ENCODE assay signal across 21 cellular contexts in the genomic region with DNA sequence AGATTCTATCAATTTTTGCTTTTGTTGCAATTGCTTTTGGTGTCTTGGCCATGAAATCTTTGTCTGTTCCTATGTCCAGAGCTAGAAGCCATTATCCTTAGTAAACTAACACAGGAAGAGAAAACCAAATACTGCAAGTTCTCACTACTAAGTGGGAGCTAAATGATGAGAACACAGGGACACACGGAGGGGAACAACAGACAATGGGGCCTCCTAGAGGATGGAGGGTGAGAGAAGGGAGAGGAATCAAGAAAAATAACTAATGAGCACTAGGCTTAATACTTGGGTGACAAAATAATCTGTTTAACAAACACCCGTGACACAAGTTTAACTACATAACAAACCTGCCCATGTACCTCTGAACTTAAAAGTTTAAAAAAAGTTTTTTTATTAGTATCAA.
DNase-seq lines count a peak whose midpoint lies in the region; ATAC-seq, FAIRE-seq and TF ChIP-seq lines count a peak whose summit lies in the region.
"Had no signal": no experiment of that assay in that cellular context is flagged by ENCODE, and none has a peak within 500 bp of the region (broad histone marks: within the 10 kb centered on the region; RNA-seq: fewer than 3 reads in every experiment).

No MANE protein-coding gene starts in this region.

- no peak overlapping the region for H3K56ac ChIP-seq in H1 (replicated peaks; ENCODE audit: insufficient read length, low read depth, low read length)

- TF ChIP-seq EP300 in H1 (IDR thresholded peaks at IDR 0.05; ENCODE audit: borderline replicate concordance in 1 of 2, low read depth in 2 of 2, low read length in 2 of 2): no peak

- no peak overlapping the region for H3K4ac ChIP-seq in H1 (replicated peaks; ENCODE audit: insufficient read length, low read depth, low read length)

- WGBS in H1 (ENCODE audit: extremely low coverage in 1 of 2, insufficient coverage in 1 of 2, insufficient read length in 1 of 2, insufficient replicate concordance in 2 of 2, low coverage in 1 of 2, low lambda C conversion rate in 2 of 2, missing lambda C conversion rate in 1 of 2), 2 experiments: 67% methylated on average over 2 of the region's 2 CpGs; no CpG with 5 or more reads in 1 of the 2 experiments

- no peak overlapping the region for H4K91ac ChIP-seq in H1 (replicated peaks; ENCODE audit: insufficient read length, low read length)

- H4K5ac ChIP-seq in H1 (ENCODE audit: insufficient read length, low read depth, low read length): no peak overlapping the region

- no peak overlapping the region for H2BK120ac ChIP-seq in H1 (replicated peaks; ENCODE audit: low read depth, low read length)

- no peak overlapping the region for H2BK12ac ChIP-seq in H1 (ENCODE audit: low read depth, low read length)

- H3K27me3 ChIP-seq in GM06990 (replicated peaks; ENCODE audit: control insufficient read depth, insufficient read depth, low read length): no peaks in the 10 kb centered on the region
- no peaks in the 10 kb centered on the region for H3K27me3 ChIP-seq in H1 (replicated peaks in 1 of 4; ENCODE audit: control insufficient read depth in 3 of 4, extremely low read depth in 1 of 4, insufficient read depth in 3 of 4, low read length in 3 of 4)

- H3K27ac ChIP-seq in H1 (ENCODE audit: low read depth, low read length): no peak overlapping the region
- H3K27ac ChIP-seq: 22Rv1 had no signal

- POLR2A ChIA-PET in H1 (lab: Charles Lee; ENCODE audit: partially characterized antibody): no interaction called here
- POLR2A ChIA-PET in naive thymus-derived CD8-positive, alpha-beta T cell (lab: Charles Lee): interaction anchor here (0.6 kb wide), 1 partner anchor 243 kb away, joined by 3 read pairs; no protein-coding TSS in a partner anchor

- H3K79me2 ChIP-seq in H1 (ENCODE audit: control insufficient read depth in 1 of 2, insufficient read depth in 2 of 2, low read length in 2 of 2): no peaks in the 10 kb centered on the region

- peaks cover 15 to 21% (median 16%) of the 10 kb centered on the region in 4 donors for H3K4me1 Mint-ChIP-seq in naive thymus-derived CD8-positive, alpha-beta T cell
- peaks cover 7% of the 10 kb centered on the region for H3K4me1 Mint-ChIP-seq in stimulated activated effector memory CD8-positive, alpha-beta T cell treated with anti-CD3 and anti-CD28 coated beads, Interleukin-12 subunit alpha, Interleukin-12 subunit beta, amount 100 ng/mL, for 72 hours
- H3K4me1 Mint-ChIP-seq: B cell had no signal

- ATAC-seq in naive thymus-derived CD8-positive, alpha-beta T cell: no peak
- ATAC-seq in GM21526 (IDR thresholded peaks at IDR 0.05; ENCODE audit: low FRiP score, unreplicated experiment): no peak
- no peak for ATAC-seq in HG03469 (IDR thresholded peaks at IDR 0.05; ENCODE audit: unreplicated experiment)
- ATAC-seq in stimulated activated effector memory CD8-positive, alpha-beta T cell treated with anti-CD3 and anti-CD28 coated beads, Interleukin-12 subunit alpha, Interleukin-12 subunit beta, amount 100 ng/mL, for 72 hours: no peak
- ATAC-seq: GM12878, K562, SK-N-SH treated with all-trans-retinoic acid at 6 μM for 48 hours had no signal

- CTCF ChIA-PET in H1 (lab: Charles Lee; ENCODE audit: partially characterized antibody): interaction anchor here (0.7 to 1.2 kb wide), 6 partner anchors 13 to 677 kb away, joined by 3 to 4 read pairs (median 4); no protein-coding TSS in a partner anchor

- H3K27me3 Mint-ChIP-seq in naive thymus-derived CD8-positive, alpha-beta T cell: no peaks in the 10 kb centered on the region
- H3K27me3 Mint-ChIP-seq: B cell had no signal

- H2BK5ac ChIP-seq in H1 (ENCODE audit: low read depth, low read length): no peak overlapping the region

- H3K4me2 ChIP-seq in H1 (ENCODE audit: insufficient read depth in 1 of 2, low read depth in 2 of 2, low read length in 2 of 2): no peak overlapping the region

- no peak overlapping the region for H3K23ac ChIP-seq in H1 (ENCODE audit: insufficient read length)

- TF ChIP-seq POLR2A in H1 (IDR thresholded peaks at IDR 0.05; ENCODE audit: control extremely low read depth in 1 of 2, low read depth in 2 of 2, low read length in 2 of 2): no peak

- H3K9ac ChIP-seq in H1 (replicated peaks in 1 of 4; ENCODE audit: extremely low read depth in 1 of 4, low read depth in 3 of 4, low read length in 3 of 4): no peak overlapping the region

- H3K27ac Mint-ChIP-seq in naive thymus-derived CD8-positive, alpha-beta T cell: peak overlapping the region in 7 of 10 donors; percentile 36 to 84 (median 77)
- H3K27ac Mint-ChIP-seq in stimulated activated effector memory CD8-positive, alpha-beta T cell treated with anti-CD3 and anti-CD28 coated beads, Interleukin-12 subunit alpha, Interleukin-12 subunit beta, amount 100 ng/mL, for 72 hours: no peak overlapping the region
- H3K27ac Mint-ChIP-seq: B cell had no signal

- H3K18ac ChIP-seq in H1 (ENCODE audit: extremely low read depth, low read length): no peak overlapping the region

- H4K8ac ChIP-seq in H1 (ENCODE audit: extremely low read depth, insufficient read depth, low read length): no peak overlapping the region

- H3K14ac ChIP-seq in H1 (ENCODE audit: insufficient read length): no peak overlapping the region

- H2BK15ac ChIP-seq in H1 (ENCODE audit: low read length): no peak overlapping the region

- no peak overlapping the region for H2AFZ ChIP-seq in H1 (ENCODE audit: low read length)

- H3K36me3 Mint-ChIP-seq in naive thymus-derived CD8-positive, alpha-beta T cell: peaks cover 0 to 44% (median 32%) of the 10 kb centered on the region in 3 donors
- H3K36me3 Mint-ChIP-seq in stimulated activated effector memory CD8-positive, alpha-beta T cell treated with anti-CD3 and anti-CD28 coated beads, Interleukin-12 subunit alpha, Interleukin-12 subunit beta, amount 100 ng/mL, for 72 hours: peaks cover 7% of the 10 kb centered on the region

- H2AK5ac ChIP-seq in H1 (ENCODE audit: low read depth, low read length): no peak overlapping the region

- H2BK20ac ChIP-seq in H1 (ENCODE audit: low read length): no peak overlapping the region

- H3K4me3 ChIP-seq in GM06990 (replicated peaks; ENCODE audit: low read depth, low read length) (no peak overlapping the region), H1 (ENCODE audit: extremely low read depth in 1 of 4, insufficient read depth in 2 of 4, low read depth in 3 of 4, low read length in 4 of 4) (no peak overlapping the region)
- H3K4me3 ChIP-seq: GM12878, K562 had no signal

- no peaks in the 10 kb centered on the region for H3K9me3 Mint-ChIP-seq in naive thymus-derived CD8-positive, alpha-beta T cell
- no peaks in the 10 kb centered on the region for H3K9me3 Mint-ChIP-seq in stimulated activated effector memory CD8-positive, alpha-beta T cell treated with anti-CD3 and anti-CD28 coated beads, Interleukin-12 subunit alpha, Interleukin-12 subunit beta, amount 100 ng/mL, for 72 hours

- no peaks in the 10 kb centered on the region; the same call in 1 of the 2 replicates for H3K36me3 ChIP-seq in GM06990 (ENCODE audit: control insufficient read depth, insufficient read depth, low read length)
- H3K36me3 ChIP-seq in H1 (ENCODE audit: control insufficient read depth in 2 of 4, insufficient read depth in 4 of 4, low read length in 3 of 4): no peaks in the 10 kb centered on the region; a peak in 2 of 8 replicates

- H3K4me3 Mint-ChIP-seq in naive thymus-derived CD8-positive, alpha-beta T cell: peak overlapping the region in 3 of 10 donors; percentile 21 to 44 (median 43)
- H3K4me3 Mint-ChIP-seq in stimulated activated effector memory CD8-positive, alpha-beta T cell treated with anti-CD3 and anti-CD28 coated beads, Interleukin-12 subunit alpha, Interleukin-12 subunit beta, amount 100 ng/mL, for 72 hours: no peak overlapping the region
- H3K4me3 Mint-ChIP-seq: B cell had no signal

- DNase-seq in NCI-H146 (lab: John Stamatoyannopoulos, UW) (peak; percentile 0), NCI-H146 treated with DMSO at 0.1 percent for 48 hours (lab: John Stamatoyannopoulos, UW; ENCODE audit: unreplicated experiment) (no peak), GM06990 (ENCODE audit: extremely low read depth, insufficient read length) (no peak), H1 (ENCODE audit: low read depth in 1 of 2, low spot score in 2 of 2) (no peak)
- DNase-seq in naive thymus-derived CD8-positive, alpha-beta T cell: no peak
- no peak for DNase-seq in stimulated activated effector memory CD8-positive, alpha-beta T cell treated with anti-CD3 and anti-CD28 coated beads, Interleukin-12 subunit alpha, Interleukin-12 subunit beta, amount 100 ng/mL, for 72 hours (ENCODE audit: low spot score in 2 of 2)
- DNase-seq: Calu3, GF-D8, NCI-H1105, NCI-H1694 treated with DMSO at 0.1 percent for 48 hours, NCI-H510A, NCI-H774, OCI-M1, SHP77 treated with DMSO at 0.1 percent for 48 hours had no signal

- H4K20me1 ChIP-seq in H1 (replicated peaks in 1 of 2; ENCODE audit: control insufficient read depth in 1 of 2, insufficient read depth in 2 of 2, low read length in 2 of 2): no peaks in the 10 kb centered on the region

- H3K9me3 ChIP-seq in H1 (ENCODE audit: insufficient read depth in 2 of 2, low read depth in 1 of 2, low read length in 1 of 2): no peaks in the 10 kb centered on the region

- no peaks in the 10 kb centered on the region; the same call in 1 of the 2 replicates for H3K23me2 ChIP-seq in H1 (ENCODE audit: low read depth, low read length)

- TF ChIP-seq RAD21 in H1 (IDR thresholded peaks at IDR 0.05 in 1 of 2, conservative IDR thresholded peaks at IDR 0.05 in 1 of 2; ENCODE audit: low read depth in 2 of 2, low read length in 2 of 2): peak; percentile 55 to 61

- FAIRE-seq in H1 (lab: Jason Lieb, UNC): no peak
- FAIRE-seq: GM12878, K562 had no signal

- TF ChIP-seq CTCF in GM06990 (IDR thresholded peaks at IDR 0.05; ENCODE audit: insufficient read depth, low read length, poor library complexity, severe bottlenecking) (peak; percentile 13), H1 (IDR thresholded peaks at IDR 0.05; ENCODE audit: control extremely low read depth in 1 of 3, insufficient read depth in 1 of 3, low read depth in 1 of 3, low read length in 3 of 3) (peak in 2 of 3 experiments; percentile 24 to 40; a peak in 2 of 4 replicates)

- H3K79me1 ChIP-seq in H1 (ENCODE audit: low read depth, low read length): no peaks in the 10 kb centered on the region

- H3K4me1 ChIP-seq in H1 (replicated peaks in 1 of 4; ENCODE audit: control insufficient read depth in 3 of 4, insufficient read depth in 4 of 4, low read length in 3 of 4): no peaks in the 10 kb centered on the region

TF ChIP-seq in H1, 55 proteins besides CTCF, POLR2A, EP300 and RAD21 (continues in another document):
- no peak for TF ChIP-seq RBBP5 (IDR thresholded peaks at IDR 0.05; ENCODE audit: borderline replicate concordance, low read depth, low read length)
- no peak for TF ChIP-seq HDAC6 (IDR thresholded peaks at IDR 0.05; ENCODE audit: low read depth, low read length)
- no peak for TF ChIP-seq TEAD4 (IDR thresholded peaks at IDR 0.05; ENCODE audit: low read depth, low read length)
- no peak for TF ChIP-seq BACH1 (IDR thresholded peaks at IDR 0.05; ENCODE audit: low read length)
- TF ChIP-seq CBX8 (IDR thresholded peaks at IDR 0.05; ENCODE audit: borderline replicate concordance, low read depth, low read length): no peak
- TF ChIP-seq POU5F1 (IDR thresholded peaks at IDR 0.05; ENCODE audit: low read depth, low read length): no peak
- TF ChIP-seq PHF8 (conservative IDR thresholded peaks at IDR 0.05; ENCODE audit: low read depth, low read length): no peak
- no peak for TF ChIP-seq TAF1 (IDR thresholded peaks at IDR 0.05; ENCODE audit: low read depth, low read length)
